Comparison of ENCODE assay signal across 11 cellular contexts in the genomic region with DNA sequence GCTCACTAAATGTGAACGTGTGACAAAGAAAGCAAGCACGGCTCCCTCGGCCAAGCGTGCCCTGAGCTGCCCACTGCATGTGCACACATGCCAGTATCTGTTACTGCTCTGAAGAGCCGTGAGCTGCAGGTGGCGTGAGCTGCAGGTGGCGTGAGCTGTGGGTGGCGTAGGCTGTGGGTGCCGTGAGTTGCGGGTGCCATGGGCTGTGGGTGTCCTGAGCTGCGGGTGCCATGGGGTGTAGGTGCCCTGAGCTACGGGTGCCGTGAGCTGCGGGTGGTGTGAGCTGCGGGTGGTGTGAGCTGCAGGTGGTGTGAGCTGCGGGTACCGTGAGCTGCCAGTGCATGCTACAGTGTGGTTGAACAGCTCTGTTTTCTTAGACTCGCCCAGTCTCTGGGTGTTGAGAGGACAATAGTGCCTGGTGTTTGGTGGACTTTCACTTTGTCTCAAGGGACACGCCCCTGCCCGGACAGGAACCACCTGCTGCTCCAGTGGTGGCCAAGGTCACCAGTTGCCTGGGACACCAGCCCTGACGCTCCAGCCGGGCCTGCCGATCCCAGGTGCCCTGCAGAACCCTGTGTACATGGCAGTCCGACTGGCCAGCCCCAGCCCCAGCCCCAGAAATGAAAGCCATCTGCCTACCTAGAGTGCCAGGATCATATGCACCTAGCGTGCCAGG. TPM values are rescaled to one million over a fixed set of nuclear protein-coding genes. Genes with fewer than 3 reads are reported as not detected.
DNase-seq lines count a peak whose midpoint lies in the region; ATAC-seq and TF ChIP-seq lines count a peak whose summit lies in the region.
"Had no signal": no experiment of that assay in that cellular context is flagged by ENCODE, and none has a peak within 500 bp of the region (broad histone marks: within the 10 kb centered on the region; RNA-seq: fewer than 3 reads in every experiment).

No MANE protein-coding gene starts in this region.

- H4K20me1 ChIP-seq in BLaER1 treated with 17β-estradiol and CSF1 and Interleukin-3, amounts not matched to agents 10 nM and 100 nM = peaks cover 0 to 9% (median 0%) of the 10 kb centered on the region in 11 experiments; a peak in 2 of 22 replicates

- no peak for TF ChIP-seq CTCF in adrenal gland (IDR thresholded peaks at IDR 0.05)
- no peak for TF ChIP-seq CTCF in right lobe of liver (IDR thresholded peaks at IDR 0.05)
- TF ChIP-seq CTCF in mesothelial cell of epicardium (IDR thresholded peaks at IDR 0.05; ENCODE audit: unreplicated experiment) = no peak

- no peaks in the 10 kb centered on the region for H3K36me3 ChIP-seq in BLaER1 treated with 17β-estradiol and CSF1 and Interleukin-3, amounts not matched to agents 10 nM and 100 nM
- H3K36me3 ChIP-seq in adrenal gland (replicated peaks in 1 of 2) (no peaks in the 10 kb centered on the region), right lobe of liver (no peaks in the 10 kb centered on the region)

- H3K4me1 ChIP-seq in BLaER1 treated with 17β-estradiol and CSF1 and Interleukin-3, amounts not matched to agents 10 nM and 100 nM = peaks cover 0 to 58% (median 46%) of the 10 kb centered on the region in 10 experiments; a peak in 16 of 20 replicates
- H3K4me1 ChIP-seq in adrenal gland (replicated peaks in 1 of 2) (no peaks in the 10 kb centered on the region), right lobe of liver (peaks cover 0 to 19% (median 8%) of the 10 kb centered on the region in 4 donors)

- TF ChIP-seq POLR2A in adrenal gland (IDR thresholded peaks at IDR 0.05) = no peak
- TF ChIP-seq POLR2A in right lobe of liver (IDR thresholded peaks at IDR 0.05) = peak; percentile 69

- no peaks in the 10 kb centered on the region for H3K36me3 Mint-ChIP-seq in mesothelial cell of epicardium
- no peaks in the 10 kb centered on the region for H3K36me3 Mint-ChIP-seq in activated T-helper 1 cell treated with anti-CD3 and anti-CD28 coated beads, Interleukin-12 subunit alpha, Interleukin-12 subunit beta, Interleukin-2, Interleukin-4 antibody, amounts not matched to agents 30 ng/mL and 10 ng/mL and 1 ng/mL, durations not matched to agents 14 hours and 24 hours and 36 hours (ENCODE audit: low read depth)

- peak; percentile 72 to 91 (median 84) for ATAC-seq in right lobe of liver
- ATAC-seq in HG02973 (IDR thresholded peaks at IDR 0.05; ENCODE audit: unreplicated experiment) = no peak

- no peak overlapping the region for H3K4me3 ChIP-seq in BLaER1 treated with 17β-estradiol and CSF1 and Interleukin-3, amounts not matched to agents 10 nM and 100 nM
- H3K4me3 ChIP-seq in adrenal gland = no peak overlapping the region
- H3K4me3 ChIP-seq in right lobe of liver = peak overlapping the region in 1 of 3 donors; percentile 11

- peaks cover 2% of the 10 kb centered on the region for H3K27me3 Mint-ChIP-seq in mesothelial cell of epicardium (ENCODE audit: low read depth)
- no peaks in the 10 kb centered on the region for H3K27me3 Mint-ChIP-seq in activated T-helper 1 cell treated with anti-CD3 and anti-CD28 coated beads, Interleukin-12 subunit alpha, Interleukin-12 subunit beta, Interleukin-2, Interleukin-4 antibody, amounts not matched to agents 30 ng/mL and 10 ng/mL and 1 ng/mL, durations not matched to agents 14 hours and 24 hours and 36 hours (ENCODE audit: insufficient read depth)
- H3K27me3 Mint-ChIP-seq: stimulated activated naive CD8-positive, alpha-beta T cell treated with anti-CD3 and anti-CD28 coated beads, Interleukin-15, Interleukin-2, amounts not matched to agents 100 ng/mL and 50 ng/mL, for 24 hours had no signal

- H3K9ac ChIP-seq in BLaER1 treated with 17β-estradiol and CSF1 and Interleukin-3, amounts not matched to agents 10 nM and 100 nM = no peak overlapping the region; a peak in 1 of 22 replicates

- 63 to 75% (median 68%) methylated on average over 14 to 25 of the region's 25 CpGs for WGBS in adrenal gland, 4 donors
- 80% methylated on average over 2 of the region's 25 CpGs for WGBS in right lobe of liver (ENCODE audit: insufficient coverage, low coverage, low lambda C conversion rate, missing lambda C conversion rate)

- no peak overlapping the region for H3K4me3 Mint-ChIP-seq in mesothelial cell of epicardium
- H3K4me3 Mint-ChIP-seq in activated T-helper 1 cell treated with anti-CD3 and anti-CD28 coated beads, Interleukin-12 subunit alpha, Interleukin-12 subunit beta, Interleukin-2, Interleukin-4 antibody, amounts not matched to agents 30 ng/mL and 10 ng/mL and 1 ng/mL, durations not matched to agents 14 hours and 24 hours and 36 hours = no peak overlapping the region
- H3K4me3 Mint-ChIP-seq: stimulated activated naive CD8-positive, alpha-beta T cell treated with anti-CD3 and anti-CD28 coated beads, Interleukin-15, Interleukin-2, amounts not matched to agents 100 ng/mL and 50 ng/mL, for 24 hours had no signal

- H3K27me3 ChIP-seq in BLaER1 treated with 17β-estradiol and CSF1 and Interleukin-3, amounts not matched to agents 10 nM and 100 nM = no peaks in the 10 kb centered on the region
- H3K27me3 ChIP-seq in adrenal gland (peaks cover 7% of the 10 kb centered on the region), right lobe of liver (no peaks in the 10 kb centered on the region)

- H3K9me3 ChIP-seq in BLaER1 treated with 17β-estradiol and CSF1 and Interleukin-3, amounts not matched to agents 10 nM and 100 nM (replicated peaks in 1 of 11) = peaks cover 0 to 4% (median 0%) of the 10 kb centered on the region in 11 experiments; a peak in 1 of 22 replicates
- H3K9me3 ChIP-seq in adrenal gland (replicated peaks in 1 of 3) (no peaks in the 10 kb centered on the region), right lobe of liver (no peaks in the 10 kb centered on the region)

- peak overlapping the region in 7 of 11 experiments; percentile 7 to 59 (median 32); a peak in 9 of 22 replicates for H3K4me2 ChIP-seq in BLaER1 treated with 17β-estradiol and CSF1 and Interleukin-3, amounts not matched to agents 10 nM and 100 nM

- no peak overlapping the region for H3K27ac Mint-ChIP-seq in mesothelial cell of epicardium
- H3K27ac Mint-ChIP-seq in activated T-helper 1 cell treated with anti-CD3 and anti-CD28 coated beads, Interleukin-12 subunit alpha, Interleukin-12 subunit beta, Interleukin-2, Interleukin-4 antibody, amounts not matched to agents 30 ng/mL and 10 ng/mL and 1 ng/mL, durations not matched to agents 14 hours and 24 hours and 36 hours = no peak overlapping the region
- H3K27ac Mint-ChIP-seq: stimulated activated naive CD8-positive, alpha-beta T cell treated with anti-CD3 and anti-CD28 coated beads, Interleukin-15, Interleukin-2, amounts not matched to agents 100 ng/mL and 50 ng/mL, for 24 hours had no signal

- no peak overlapping the region for H3K27ac ChIP-seq in BLaER1 treated with 17β-estradiol and CSF1 and Interleukin-3, amounts not matched to agents 10 nM and 100 nM
- H3K27ac ChIP-seq in adrenal gland (no peak overlapping the region), right lobe of liver (peak overlapping the region; percentile 55 to 95 (median 82))

- no peaks in the 10 kb centered on the region for H3K4me1 Mint-ChIP-seq in mesothelial cell of epicardium
- H3K4me1 Mint-ChIP-seq in activated T-helper 1 cell treated with anti-CD3 and anti-CD28 coated beads, Interleukin-12 subunit alpha, Interleukin-12 subunit beta, Interleukin-2, Interleukin-4 antibody, amounts not matched to agents 30 ng/mL and 10 ng/mL and 1 ng/mL, durations not matched to agents 14 hours and 24 hours and 36 hours (ENCODE audit: low read depth) = no peaks in the 10 kb centered on the region

- intact Hi-C loops in adrenal gland (cut with DNase I) = no loop called here
- intact Hi-C loops in right lobe of liver (cut with DNase I) = no loop called here
- intact Hi-C loops in activated T-helper 1 cell treated with anti-CD3 and anti-CD28 coated beads, Interleukin-12 subunit alpha, Interleukin-12 subunit beta, Interleukin-2, Interleukin-4 antibody, amounts not matched to agents 30 ng/mL and 10 ng/mL and 1 ng/mL, durations not matched to agents 14 hours and 24 hours and 36 hours (cut with micrococcal nuclease) = no loop called here

- no peaks in the 10 kb centered on the region for H3K9me3 Mint-ChIP-seq in mesothelial cell of epicardium
- H3K9me3 Mint-ChIP-seq in activated T-helper 1 cell treated with anti-CD3 and anti-CD28 coated beads, Interleukin-12 subunit alpha, Interleukin-12 subunit beta, Interleukin-2, Interleukin-4 antibody, amounts not matched to agents 30 ng/mL and 10 ng/mL and 1 ng/mL, durations not matched to agents 14 hours and 24 hours and 36 hours = no peaks in the 10 kb centered on the region
- H3K9me3 Mint-ChIP-seq: stimulated activated naive CD8-positive, alpha-beta T cell treated with anti-CD3 and anti-CD28 coated beads, Interleukin-15, Interleukin-2, amounts not matched to agents 100 ng/mL and 50 ng/mL, for 24 hours had no signal

- peak; percentile 73 for DNase-seq in NAMALWA (ENCODE audit: low spot score)
- peak in 6 of 7 donors; percentile 58 to 86 (median 66) for DNase-seq in adrenal gland
- DNase-seq in right lobe of liver = peak; percentile 84 to 93 (median 90)
- no peak for DNase-seq in mesothelial cell of epicardium (ENCODE audit: low spot score in 2 of 2, unreplicated experiment in 2 of 2)
- no peak for DNase-seq in DMS79 (lab: John Stamatoyannopoulos, UW)
- DNase-seq in activated T-helper 1 cell treated with anti-CD3 and anti-CD28 coated beads, Interleukin-12 subunit alpha, Interleukin-12 subunit beta, Interleukin-2, Interleukin-4 antibody, amounts not matched to agents 30 ng/mL and 10 ng/mL and 1 ng/mL, durations not matched to agents 14 hours and 24 hours and 36 hours (ENCODE audit: low spot score) = no peak
- DNase-seq: occipital lobe; stimulated activated CD4-positive, alpha-beta T cell treated with anti-CD3 and anti-CD28 coated beads, Interleukin-1b, Interleukin-23, amount 100 ng/mL, for 48 hours had no signal

RNA-seq across cellular contexts. Expression of gene CCDC187, which starts 6.7 kb away (rescaled TPM):
- total RNA-seq in adrenal gland (under 1 TPM in 7 of 8 donors, not detected in 1; 0.04 to 0.19 (median 0.09) TPM), right lobe of liver (under 1 TPM in 3 of 6 experiments, not detected in 3; 0.09 to 0.80 (median 0.62) TPM), mesothelial cell of epicardium (0.42 to 0.54 TPM (median 0.47 TPM) in 3 replicates)
- under 1 TPM; under 0.01 to 0.08 (median 0.04) TPM for polyA plus RNA-seq in adrenal gland
- total RNA-seq in activated T-helper 1 cell treated with anti-CD3 and anti-CD28 coated beads, Interleukin-12 subunit alpha, Interleukin-12 subunit beta, Interleukin-2, Interleukin-4 antibody, amounts not matched to agents 30 ng/mL and 10 ng/mL and 1 ng/mL, durations not matched to agents 14 hours and 24 hours and 36 hours = not detected in 2 replicates

RNA-seq across cellular contexts. Expression of gene GPSM1, which starts 30.2 kb away (rescaled TPM):
- total RNA-seq in adrenal gland (10 to 100 TPM in 7 of 8 donors, 1 to 10 TPM in 1; 9.9 to 50.4 (median 17.2) TPM), right lobe of liver (1 to 10 TPM; 1.3 to 4.8 (median 4.1) TPM), mesothelial cell of epicardium (98.6 to 103 TPM (median 102 TPM) in 3 replicates)
- polyA plus RNA-seq in adrenal gland = 10 to 100 TPM in 2 of 3 donors, 1 to 10 TPM in 1; 2.9 to 48.9 (median 31.5) TPM
- 18.3 and 19.1 TPM in 2 replicates for total RNA-seq in activated T-helper 1 cell treated with anti-CD3 and anti-CD28 coated beads, Interleukin-12 subunit alpha, Interleukin-12 subunit beta, Interleukin-2, Interleukin-4 antibody, amounts not matched to agents 30 ng/mL and 10 ng/mL and 1 ng/mL, durations not matched to agents 14 hours and 24 hours and 36 hours

RNA-seq across cellular contexts. Expression of gene QSOX2, which starts 51.5 kb away (rescaled TPM):
- total RNA-seq in adrenal gland = 10 to 100 TPM in 4 of 8 donors, 1 to 10 TPM in 4; 6.4 to 14.3 (median 10.6) TPM
- 10 to 100 TPM in 1 of 3 donors, 1 to 10 TPM in 2; 7.1 to 11.4 (median 7.6) TPM for polyA plus RNA-seq in adrenal gland
- 1 to 10 TPM; 2.9 to 8.7 (median 6.4) TPM for total RNA-seq in right lobe of liver
- 16.8 to 17.0 TPM (median 17.0 TPM) in 3 replicates for total RNA-seq in mesothelial cell of epicardium
- total RNA-seq in activated T-helper 1 cell treated with anti-CD3 and anti-CD28 coated beads, Interleukin-12 subunit alpha, Interleukin-12 subunit beta, Interleukin-2, Interleukin-4 antibody, amounts not matched to agents 30 ng/mL and 10 ng/mL and 1 ng/mL, durations not matched to agents 14 hours and 24 hours and 36 hours = 27.9 and 28.6 TPM in 2 replicates

Comparison
In these comparisons a context has a peak if more than half of its experiments do, and no peak if none do; other contexts are left out.
1. H3K27ac ChIP-seq: peak in right lobe of liver (3 of 3); none in BLaER1 treated with 17β-estradiol and CSF1 and Interleukin-3, amounts not matched to agents 10 nM and 100 nM (0 of 11) and adrenal gland (0 of 5).
2. DNase-seq: peak in NAMALWA (single experiment), adrenal gland (6 of 7) and right lobe of liver (3 of 3); none in mesothelial cell of epicardium (0 of 2), DMS79 (single experiment) and activated T-helper 1 cell treated with anti-CD3 and anti-CD28 coated beads, Interleukin-12 subunit alpha, Interleukin-12 subunit beta, Interleukin-2, Interleukin-4 antibody, amounts not matched to agents 30 ng/mL and 10 ng/mL and 1 ng/mL, durations not matched to agents 14 hours and 24 hours and 36 hours (single experiment).